In genomic region chr4:11503166-11503565, GRCh38 we compare ENCODE assay signal across 16 cellular contexts.
DNase-seq lines count a peak whose midpoint lies in the region; ATAC-seq and TF ChIP-seq lines count a peak whose summit lies in the region.
"Had no signal": no experiment of that assay in that cellular context is flagged by ENCODE, and none has a peak within 500 bp of the region (broad histone marks: within the 10 kb centered on the region; RNA-seq: fewer than 3 reads in every experiment).

No MANE protein-coding gene starts in this region.

- H2BK5ac ChIP-seq in mesenchymal stem cell (ENCODE audit: low read depth, low read length, poor library complexity, severe bottlenecking) = no peak overlapping the region

- H4K8ac ChIP-seq in mesenchymal stem cell (ENCODE audit: low read length) = no peak overlapping the region

- peak; percentile 98 for ATAC-seq in Right ventricle myocardium inferior
- ATAC-seq in HG03159 (IDR thresholded peaks at IDR 0.05; ENCODE audit: unreplicated experiment) = no peak
- ATAC-seq: effector memory CD8-positive, alpha-beta T cell had no signal

- no peak overlapping the region for H3K14ac ChIP-seq in mesenchymal stem cell (ENCODE audit: low read length in 2 of 2)

- intact Hi-C loops in Right ventricle myocardium inferior (cut with DNase I) = loop anchor here (10.0 kb wide), 1 partner anchor 122 kb away; no protein-coding TSS in a partner anchor
- intact Hi-C loops in sigmoid colon (cut with DNase I) = no loop called here

- H3K4me3 ChIP-seq in mesenchymal stem cell (ENCODE audit: insufficient read depth in 1 of 2, low read depth in 1 of 2, low read length in 2 of 2) (no peak overlapping the region), sigmoid colon (no peak overlapping the region), H7 (ENCODE audit: insufficient read depth, low read depth, low read length) (no peak overlapping the region)
- H3K4me3 ChIP-seq: ascending aorta, esophagus squamous epithelium had no signal

- TF ChIP-seq POLR2A in sigmoid colon (IDR thresholded peaks at IDR 0.05) = no peak

- H3K23ac ChIP-seq in mesenchymal stem cell (ENCODE audit: low read length in 2 of 2) = no peak overlapping the region

- no peak for TF ChIP-seq CTCF in sigmoid colon (IDR thresholded peaks at IDR 0.05)

- no peak overlapping the region for H2BK15ac ChIP-seq in mesenchymal stem cell (ENCODE audit: low read depth, poor library complexity, severe bottlenecking)

- no peak overlapping the region for H3K9ac ChIP-seq in mesenchymal stem cell (ENCODE audit: low read length)

- WGBS in mesenchymal stem cell = 23% methylated on average over 3 of the region's 3 CpGs
- WGBS in sigmoid colon, 2 donors = 60 to 67% methylated on average over 3 of the region's 3 CpGs

- no peak overlapping the region for H2BK12ac ChIP-seq in mesenchymal stem cell (ENCODE audit: low read length in 2 of 2)

- no peak overlapping the region for H3K4me2 ChIP-seq in mesenchymal stem cell (ENCODE audit: low read length, poor library complexity, severe bottlenecking)

- H3K4me1 ChIP-seq in mesenchymal stem cell (ENCODE audit: control insufficient read depth, insufficient read depth, low read depth, low read length) = peaks cover 7% of the 10 kb centered on the region
- H3K4me1 ChIP-seq in sigmoid colon = no peaks in the 10 kb centered on the region
- H3K4me1 ChIP-seq: ascending aorta had no signal

- H2AK5ac ChIP-seq in mesenchymal stem cell (ENCODE audit: low read length, severe bottlenecking) = peak overlapping the region; percentile 23

- no peak overlapping the region for H4K91ac ChIP-seq in mesenchymal stem cell (ENCODE audit: low read length)

- H3K18ac ChIP-seq in mesenchymal stem cell (ENCODE audit: low read depth in 1 of 2, low read length in 2 of 2) = no peak overlapping the region

- no peaks in the 10 kb centered on the region for H3K79me1 ChIP-seq in mesenchymal stem cell (replicated peaks; ENCODE audit: low read length, poor library complexity, severe bottlenecking)

- H3K4ac ChIP-seq in mesenchymal stem cell (ENCODE audit: low read depth in 1 of 2, low read length in 2 of 2) = no peak overlapping the region

- no peak overlapping the region for H2AFZ ChIP-seq in mesenchymal stem cell (ENCODE audit: low read depth, low read length)

- H3K27ac ChIP-seq in mesenchymal stem cell (ENCODE audit: low read length, poor library complexity, severe bottlenecking) (no peak overlapping the region), sigmoid colon (no peak overlapping the region)
- H3K27ac ChIP-seq: ascending aorta, esophagus squamous epithelium had no signal

- H3K36me3 ChIP-seq in mesenchymal stem cell (ENCODE audit: control insufficient read depth in 1 of 2, insufficient read depth in 2 of 2, low read depth in 1 of 2, low read length in 2 of 2) (no peaks in the 10 kb centered on the region), sigmoid colon (no peaks in the 10 kb centered on the region), H7 (replicated peaks; ENCODE audit: control insufficient read depth, insufficient read depth, low read length) (no peaks in the 10 kb centered on the region)
- H3K36me3 ChIP-seq: ascending aorta, esophagus squamous epithelium had no signal

- DNase-seq in Ammon's horn (ENCODE audit: low spot score) (peak; percentile 8), NCI-H1694 treated with DMSO at 0.1 percent for 48 hours (lab: John Stamatoyannopoulos, UW) (peak; percentile 64), Right ventricle myocardium inferior (ENCODE audit: missing footprints) (peak; percentile 82), mesenchymal stem cell (no peak), sigmoid colon (no peak), cortex of kidney (lab: John Stamatoyannopoulos, UW) (no peak), H7 (no peak)
- DNase-seq: activated CD4-positive, alpha-beta memory T cell treated with anti-CD3 and anti-CD28 coated beads for 36 hours; activated naive CD4-positive, alpha-beta T cell treated with anti-CD3 and anti-CD28 coated beads for 36 hours; activated T-cell treated with anti-CD3 and anti-CD28 coated beads, Interleukin-2, amount 50 U/mL, for 1 hour; effector memory CD8-positive, alpha-beta T cell; esophagus squamous epithelium; NCI-H1417; NCI-H226 had no signal

- no peak for TF ChIP-seq EP300 in sigmoid colon (IDR thresholded peaks at IDR 0.05)

- H3K27me3 ChIP-seq in mesenchymal stem cell (ENCODE audit: control insufficient read depth in 1 of 2, insufficient read depth in 1 of 2, low read length in 2 of 2) (no peaks in the 10 kb centered on the region), sigmoid colon (no peaks in the 10 kb centered on the region), H7 (ENCODE audit: control insufficient read depth, insufficient read depth, low read length) (no peaks in the 10 kb centered on the region)
- H3K27me3 ChIP-seq: ascending aorta, esophagus squamous epithelium had no signal

- H2BK120ac ChIP-seq in mesenchymal stem cell (ENCODE audit: low read depth, low read length) = no peak overlapping the region

- H3K9me3 ChIP-seq in mesenchymal stem cell (ENCODE audit: control insufficient read depth, low read length) (no peaks in the 10 kb centered on the region), sigmoid colon (peaks cover 0 to 1% (median 0%) of the 10 kb centered on the region in 4 donors)
- H3K9me3 ChIP-seq: ascending aorta, esophagus squamous epithelium had no signal

Comparison
In these comparisons a context has a peak if more than half of its experiments do, and no peak if none do; other contexts are left out.
1. DNase-seq: peak in Ammon's horn (single experiment), NCI-H1694 treated with DMSO at 0.1 percent for 48 hours (single experiment) and Right ventricle myocardium inferior (single experiment); none in mesenchymal stem cell (single experiment), sigmoid colon (single experiment), cortex of kidney (single experiment) and H7 (single experiment).